ENCODE assay signal across 22 cellular contexts in genomic region chr17:71057448-71057847, GRCh38.
A peak's percentile ranks its signal among the peaks of the same experiment; 100 is the strongest.
DNase-seq lines count a peak whose midpoint lies in the region; ATAC-seq and TF ChIP-seq lines count a peak whose summit lies in the region.
"Had no signal": no experiment of that assay in that cellular context is flagged by ENCODE, and none has a peak within 500 bp of the region (broad histone marks: within the 10 kb centered on the region; RNA-seq: fewer than 3 reads in every experiment).

No MANE protein-coding gene starts in this region.

- no peaks in the 10 kb centered on the region for H3K79me2 ChIP-seq in mammary epithelial cell (ENCODE audit: insufficient read depth, low read length)

- WGBS in mammary epithelial cell (ENCODE audit: low coverage, missing lambda C conversion rate) = 26% methylated on average over 6 of the region's 6 CpGs
- WGBS in right lobe of liver (ENCODE audit: insufficient coverage, low coverage, low lambda C conversion rate, missing lambda C conversion rate) = 15% methylated on average over 6 of the region's 6 CpGs

- H3K27ac ChIP-seq in mammary epithelial cell (ENCODE audit: insufficient read depth, low read depth, low read length) (no peak overlapping the region), right lobe of liver (no peak overlapping the region)
- H3K27ac ChIP-seq: A549, C4-2B, GM23248, KMS-11, Peyer's patch had no signal

- H3K9me3 ChIP-seq in mammary epithelial cell (replicated peaks; ENCODE audit: insufficient read depth, low read length) = peaks cover 2% of the 10 kb centered on the region
- H3K9me3 ChIP-seq in right lobe of liver = no peaks in the 10 kb centered on the region
- H3K9me3 ChIP-seq: A549, SK-N-SH had no signal

- TF ChIP-seq POLR2A in right lobe of liver (IDR thresholded peaks at IDR 0.05) = no peak

- dilution Hi-C loops in mammary epithelial cell (cut with HindIII; ENCODE audit: low sequenced_read_pairs) = no loop called here

- no peaks in the 10 kb centered on the region for H3K4me1 ChIP-seq in mammary epithelial cell (ENCODE audit: insufficient read depth, low read length)
- peaks cover 0 to 10% (median 0%) of the 10 kb centered on the region in 4 donors for H3K4me1 ChIP-seq in right lobe of liver
- H3K4me1 ChIP-seq: A549, Caco-2, Peyer's patch had no signal

- H2AFZ ChIP-seq in mammary epithelial cell (ENCODE audit: low read depth, low read length) = peak overlapping the region; percentile 33
- H2AFZ ChIP-seq: GM23248 had no signal

- H3K36me3 ChIP-seq in mammary epithelial cell (ENCODE audit: insufficient read depth, low read length) (no peaks in the 10 kb centered on the region), right lobe of liver (no peaks in the 10 kb centered on the region)
- H3K36me3 ChIP-seq: Peyer's patch had no signal

- H4K20me1 ChIP-seq in mammary epithelial cell (ENCODE audit: insufficient read depth, low read length) = no peaks in the 10 kb centered on the region

- in situ Hi-C loops in mammary epithelial cell (cut with MboI; ENCODE audit: low sequenced_read_pairs in 2 of 2) = no loop called here

- CTCF ChIA-PET in mammary epithelial cell (lab: Charles Lee; ENCODE audit: low non-redundant PET) = no interaction called here

- DNase-seq in CD1c-positive myeloid dendritic cell (ENCODE audit: extremely low spot score) (peak; percentile 39), NOMO-1 treated with dmso at 0.1 percent for 144 hours (lab: John Stamatoyannopoulos, UW; ENCODE audit: unreplicated experiment) (peak; percentile 64), mammary epithelial cell (no peak), right lobe of liver (no peak), glomerular visceral epithelial cell (ENCODE audit: extremely low spot score) (no peak), 8988T (no peak), NCI-H128 (lab: John Stamatoyannopoulos, UW; ENCODE audit: unreplicated experiment) (no peak)
- DNase-seq: Caco-2; DMS153; GM23248; HCEC 1CT; NCI-H1417; NCI-H1930; NCI-H526 treated with DMSO at 0.1 percent for 48 hours; NK-92 treated with Interleukin-12 subunit alpha and Interleukin-12 subunit beta, amount 100 ng/mL, for 24 hours; Peyer's patch; Right ventricle myocardium superior; SK-N-SH had no signal

- intact Hi-C loops in mammary epithelial cell (cut with micrococcal nuclease) (no loop called here), right lobe of liver (cut with DNase I) (no loop called here)

- no peak overlapping the region for H3K9ac ChIP-seq in mammary epithelial cell (ENCODE audit: insufficient read depth, low read length)
- H3K9ac ChIP-seq: GM23248, KMS-11, SK-N-SH had no signal

- no peaks in the 10 kb centered on the region for H3K27me3 ChIP-seq in mammary epithelial cell (ENCODE audit: insufficient read depth, low read length)
- no peaks in the 10 kb centered on the region for H3K27me3 ChIP-seq in right lobe of liver
- H3K27me3 ChIP-seq: Peyer's patch had no signal

- H3K4me3 ChIP-seq in mammary epithelial cell (replicated peaks in 1 of 3; ENCODE audit: insufficient read depth in 1 of 3, low read depth in 2 of 3, low read length in 3 of 3) (no peak overlapping the region), right lobe of liver (no peak overlapping the region)
- H3K4me3 ChIP-seq: A549, GM23248, Peyer's patch had no signal

- ATAC-seq in right lobe of liver (peak in 3 of 4 donors; percentile 57 to 78 (median 58)), HG02852 (IDR thresholded peaks at IDR 0.05; ENCODE audit: unreplicated experiment) (no peak)
- ATAC-seq: A549 had no signal

- H3K4me2 ChIP-seq in mammary epithelial cell (ENCODE audit: insufficient read depth, low read depth, low read length) = no peak overlapping the region
- H3K4me2 ChIP-seq: A549, KMS-11, SK-N-SH had no signal

- TF ChIP-seq CTCF in mammary epithelial cell (conservative IDR thresholded peaks at IDR 0.05 in 1 of 2, IDR thresholded peaks at IDR 0.05 in 1 of 2; ENCODE audit: extremely low read depth in 1 of 2, insufficient read depth in 1 of 2, low read depth in 1 of 2, low read length in 2 of 2) (no peak), right lobe of liver (IDR thresholded peaks at IDR 0.05) (no peak)

- BruUV-seq in mammary epithelial cell (replicated peaks; lab: Mats Ljungman, UMichigan) = no TSS peak

Comparison
In these comparisons a context has a peak if more than half of its experiments do, and no peak if none do; other contexts are left out.
1. DNase-seq: peak in CD1c-positive myeloid dendritic cell (single experiment) and NOMO-1 treated with dmso at 0.1 percent for 144 hours (single experiment); none in mammary epithelial cell (single experiment), right lobe of liver (0 of 3), glomerular visceral epithelial cell (single experiment), 8988T (single experiment) and NCI-H128 (single experiment).